In genomic region chr12:64883264-64884163, GRCh38 we compare ENCODE assay signal across 1 cellular context.
TF ChIP-seq lines count a peak whose summit lies in the region.

No MANE protein-coding gene starts in this region.

TF ChIP-seq in HCT116, 20 proteins besides CTCF, POLR2A, EP300 and RAD21 (continued from another document):
- TF ChIP-seq, protein P1, sequence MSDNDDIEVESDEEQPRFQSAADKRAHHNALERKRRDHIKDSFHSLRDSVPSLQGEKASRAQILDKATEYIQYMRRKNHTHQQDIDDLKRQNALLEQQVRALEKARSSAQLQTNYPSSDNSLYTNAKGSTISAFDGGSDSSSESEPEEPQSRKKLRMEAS (IDR thresholded peaks at IDR 0.05) = no peak
TF ChIP-seq in HCT116: peak in this region for 0.
